In the genomic region with DNA sequence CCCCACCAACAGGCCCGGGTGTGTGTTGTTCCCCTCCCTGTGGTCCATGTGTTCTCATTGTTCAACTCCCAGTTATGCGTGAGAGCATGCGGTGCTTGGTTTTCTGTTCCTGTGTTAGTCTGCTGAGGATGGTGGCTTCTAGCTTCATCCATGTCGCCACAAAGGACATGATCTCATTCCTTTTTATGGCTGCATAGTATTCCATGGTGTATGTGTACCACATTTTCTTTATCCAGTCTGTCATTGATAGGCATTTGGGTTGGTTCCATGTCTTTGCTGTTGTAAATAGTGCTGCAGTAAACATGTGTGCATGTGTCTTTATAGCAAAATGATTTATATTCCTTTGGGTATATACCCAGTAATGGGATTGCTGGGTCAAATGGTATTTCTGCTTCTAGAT, we compare ENCODE assay signal across 1 cellular context.
TF ChIP-seq lines count a peak whose summit lies in the region.

No MANE protein-coding gene starts in this region.

TF ChIP-seq in HEK293, 187 proteins besides CTCF, POLR2A, EP300 and RAD21:
- TF ChIP-seq, protein P1, sequence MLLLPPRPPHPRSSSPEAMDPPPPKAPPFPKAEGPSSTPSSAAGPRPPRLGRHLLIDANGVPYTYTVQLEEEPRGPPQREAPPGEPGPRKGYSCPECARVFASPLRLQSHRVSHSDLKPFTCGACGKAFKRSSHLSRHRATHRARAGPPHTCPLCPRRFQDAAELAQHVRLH (tag by site-specific recombination; IDR thresholded peaks at IDR 0.05), result peak; percentile 73
- peak; percentile 99 for TF ChIP-seq ZNF146 (tag by site-specific recombination; IDR thresholded peaks at IDR 0.05)
